Comparison of ENCODE assay signal across 10 cellular contexts in genomic region chr19:58399903-58400637, GRCh38. TPM values are rescaled to one million over a fixed set of nuclear protein-coding genes. Genes with fewer than 3 reads are reported as not detected.
DNase-seq lines count a peak whose midpoint lies in the region; ATAC-seq and TF ChIP-seq lines count a peak whose summit lies in the region.
"Had no signal": no experiment of that assay in that cellular context is flagged by ENCODE, and none has a peak within 500 bp of the region (broad histone marks: within the 10 kb centered on the region; RNA-seq: fewer than 3 reads in every experiment).

No MANE protein-coding gene starts in this region.

- ATAC-seq in activated T-cell treated with anti-CD3 and anti-CD28 coated beads, Interleukin-2, amount 50 U/mL, for 4 hours, result no peak
- ATAC-seq in GM19324 (IDR thresholded peaks at IDR 0.05; ENCODE audit: low FRiP score, unreplicated experiment), result no peak

- no peak for TF ChIP-seq EP300 in suprapubic skin (IDR thresholded peaks at IDR 0.05)

- TF ChIP-seq POLR2A in suprapubic skin (IDR thresholded peaks at IDR 0.05), result no peak

- H3K4me3 ChIP-seq in WERI-Rb-1 (ENCODE audit: low read depth, low read length) (peak overlapping the region; percentile 80), iPS-20b (ENCODE audit: low read length) (peak overlapping the region; percentile 70; the same call in 1 of the 2 replicates), suprapubic skin (peak overlapping the region; percentile 69)

- H3K9ac ChIP-seq in iPS-20b (ENCODE audit: low read depth, low read length), result peak overlapping the region; percentile 70; the same call in 1 of the 2 replicates

- H3K4me1 Mint-ChIP-seq in activated T-cell treated with anti-CD3 and anti-CD28 coated beads, Interleukin-2, amount 50 U/mL, for 4 hours (ENCODE audit: low read depth), result peaks cover 12% of the 10 kb centered on the region

- H3K36me3 Mint-ChIP-seq in activated T-cell treated with anti-CD3 and anti-CD28 coated beads, Interleukin-2, amount 50 U/mL, for 4 hours (ENCODE audit: insufficient read depth), result peaks cover 3% of the 10 kb centered on the region

- H3K36me3 ChIP-seq in WERI-Rb-1, result peaks cover 4% of the 10 kb centered on the region
- peaks cover 3% of the 10 kb centered on the region for H3K36me3 ChIP-seq in iPS-20b (ENCODE audit: insufficient read depth, low read depth, low read length)
- no peaks in the 10 kb centered on the region for H3K36me3 ChIP-seq in suprapubic skin

- peak overlapping the region; percentile 37 for H3K4me3 Mint-ChIP-seq in activated T-cell treated with anti-CD3 and anti-CD28 coated beads, Interleukin-2, amount 50 U/mL, for 4 hours

- H3K4me1 ChIP-seq in iPS-20b (ENCODE audit: insufficient read depth, low read length), result peaks cover 2% of the 10 kb centered on the region; the same call in 1 of the 2 replicates
- H3K4me1 ChIP-seq in suprapubic skin, result peaks cover 38% of the 10 kb centered on the region

- H3K27ac ChIP-seq in WERI-Rb-1 (no peak overlapping the region), iPS-20b (ENCODE audit: low read length) (no peak overlapping the region), suprapubic skin (no peak overlapping the region)
- H3K27ac ChIP-seq: epithelial cell of prostate had no signal

- peaks cover 20% of the 10 kb centered on the region for H3K27me3 Mint-ChIP-seq in activated T-cell treated with anti-CD3 and anti-CD28 coated beads, Interleukin-2, amount 50 U/mL, for 4 hours (ENCODE audit: low read depth)

- 57% methylated on average over 8 of the region's 9 CpGs for WGBS in suprapubic skin

- no peak for DNase-seq in activated T-cell treated with anti-CD3 and anti-CD28 coated beads, Interleukin-2, amount 50 U/mL, for 4 hours
- DNase-seq in activated T-cell treated with anti-CD3 and anti-CD28 coated beads, Interleukin-2, amount 50 U/mL, for 48 hours, result no peak
- DNase-seq in WERI-Rb-1 (no peak), suprapubic skin (ENCODE audit: low spot score in 2 of 2) (peak in 1 of 2 donors; percentile 65), OCI-M2 (lab: John Stamatoyannopoulos, UW; ENCODE audit: unreplicated experiment) (no peak), iPS-NIHi11 (ENCODE audit: low spot score) (no peak)

- H3K9me3 Mint-ChIP-seq in activated T-cell treated with anti-CD3 and anti-CD28 coated beads, Interleukin-2, amount 50 U/mL, for 4 hours, result no peaks in the 10 kb centered on the region

- TF ChIP-seq CTCF in WERI-Rb-1 (IDR thresholded peaks at IDR 0.05; ENCODE audit: low read depth, low read length), result no peak
- TF ChIP-seq CTCF in suprapubic skin (IDR thresholded peaks at IDR 0.05), result no peak

- H3K27me3 ChIP-seq in WERI-Rb-1 (ENCODE audit: insufficient read depth, low read depth, severe bottlenecking), result no peaks in the 10 kb centered on the region
- H3K27me3 ChIP-seq in iPS-20b (ENCODE audit: insufficient read depth, low read length), result peaks cover 31% of the 10 kb centered on the region
- peaks cover 18% of the 10 kb centered on the region for H3K27me3 ChIP-seq in suprapubic skin

- H3K9me3 ChIP-seq in WERI-Rb-1 (ENCODE audit: severe bottlenecking), result no peaks in the 10 kb centered on the region
- no peaks in the 10 kb centered on the region for H3K9me3 ChIP-seq in iPS-20b (ENCODE audit: insufficient read depth, low read depth, low read length)
- no peaks in the 10 kb centered on the region for H3K9me3 ChIP-seq in suprapubic skin

RNA-seq across cellular contexts. Expression of gene RNF225, which starts 4.6 kb away (rescaled TPM):
- 1 to 10 TPM; 2.5 to 3.2 (median 2.5) TPM for total RNA-seq in activated T-cell treated with anti-CD3 and anti-CD28 coated beads, Interleukin-2, amount 50 U/mL, for 4 hours
- total RNA-seq in suprapubic skin, result 10 to 100 TPM in 2 of 4 donors, 1 to 10 TPM in 1, not detected in 1; 3.9 to 13.7 (median 13.6) TPM
- total RNA-seq: NCI-H460 had no signal

RNA-seq across cellular contexts. Expression of gene ZNF584, which starts 8.4 kb away (rescaled TPM):
- total RNA-seq in activated T-cell treated with anti-CD3 and anti-CD28 coated beads, Interleukin-2, amount 50 U/mL, for 4 hours, result 10 to 100 TPM; 17.8 to 20.5 (median 20.3) TPM
- 10 to 100 TPM; 15.8 to 21.2 (median 17.4) TPM for total RNA-seq in suprapubic skin

RNA-seq across cellular contexts. Expression of gene RPS5, which starts 13.0 kb away (rescaled TPM):
- 1,000 to 10,000 TPM; 2,106 to 2,287 (median 2,120) TPM for total RNA-seq in activated T-cell treated with anti-CD3 and anti-CD28 coated beads, Interleukin-2, amount 50 U/mL, for 4 hours
- 1,000 to 10,000 TPM; 1,253 to 2,519 (median 2,306) TPM for total RNA-seq in suprapubic skin

RNA-seq across cellular contexts. Expression of gene ZNF837, which starts 19.2 kb away (rescaled TPM):
- 1 to 10 TPM; 1.2 to 2.1 (median 1.8) TPM for total RNA-seq in activated T-cell treated with anti-CD3 and anti-CD28 coated beads, Interleukin-2, amount 50 U/mL, for 4 hours
- total RNA-seq in suprapubic skin, result 1 to 10 TPM; 2.6 to 6.2 (median 4.3) TPM

RNA-seq across cellular contexts. Expression of gene ZNF497, which starts 37.5 kb away (rescaled TPM):
- total RNA-seq in activated T-cell treated with anti-CD3 and anti-CD28 coated beads, Interleukin-2, amount 50 U/mL, for 4 hours, result under 1 TPM; 0.55 to 0.99 (median 0.98) TPM
- total RNA-seq in suprapubic skin, result 1 to 10 TPM; 2.4 to 4.8 (median 3.4) TPM
